In genomic region chr10:43352951-43353350, GRCh38 we compare ENCODE assay signal across 18 cellular contexts. TPM values are rescaled to one million over a fixed set of nuclear protein-coding genes. Genes with fewer than 3 reads are reported as not detected.
A peak's percentile ranks its signal among the peaks of the same experiment; 100 is the strongest.
DNase-seq lines count a peak whose midpoint lies in the region; FAIRE-seq and TF ChIP-seq lines count a peak whose summit lies in the region.
"Had no signal": no experiment of that assay in that cellular context is flagged by ENCODE, and none has a peak within 500 bp of the region (broad histone marks: within the 10 kb centered on the region; RNA-seq: fewer than 3 reads in every experiment).

No MANE protein-coding gene starts in this region.

- WGBS in H1 (ENCODE audit: extremely low coverage in 1 of 2, insufficient coverage in 1 of 2, insufficient read length in 1 of 2, insufficient replicate concordance in 2 of 2, low coverage in 1 of 2, low lambda C conversion rate in 2 of 2, missing lambda C conversion rate in 1 of 2), 2 experiments, result 66% methylated on average over 7 of the region's 7 CpGs; no CpG with 5 or more reads in 1 of the 2 experiments

- no peaks in the 10 kb centered on the region for H3K27me3 ChIP-seq in HUES48 (ENCODE audit: control insufficient read depth, insufficient read depth, low read length)
- no peaks in the 10 kb centered on the region for H3K27me3 ChIP-seq in H1 (replicated peaks in 1 of 4; ENCODE audit: control insufficient read depth in 3 of 4, extremely low read depth in 1 of 4, insufficient read depth in 3 of 4, low read length in 3 of 4)

- H3K56ac ChIP-seq in H1 (replicated peaks; ENCODE audit: insufficient read length, low read depth, low read length), result no peak overlapping the region

- H2BK5ac ChIP-seq in H1 (ENCODE audit: low read depth, low read length), result no peak overlapping the region

- peak overlapping the region; percentile 78 for H3K4ac ChIP-seq in H1 (replicated peaks; ENCODE audit: insufficient read length, low read depth, low read length)

- H3K14ac ChIP-seq in H1 (ENCODE audit: insufficient read length), result no peak overlapping the region

- POLR2A ChIA-PET in H1 (lab: Charles Lee; ENCODE audit: partially characterized antibody), result interaction anchor here (0.6 to 1.2 kb wide), 3 partner anchors 41 to 51 kb away, joined by 3 to 4 read pairs (median 3); no protein-coding TSS in a partner anchor

- H3K36me3 ChIP-seq in HUES48 (ENCODE audit: control insufficient read depth, insufficient read depth, low read length), result no peaks in the 10 kb centered on the region
- H3K36me3 ChIP-seq in H1 (ENCODE audit: control insufficient read depth in 2 of 4, insufficient read depth in 4 of 4, low read length in 3 of 4), result no peaks in the 10 kb centered on the region
- H3K36me3 ChIP-seq: SJSA1 had no signal

- H3K23ac ChIP-seq in H1 (ENCODE audit: insufficient read length), result no peak overlapping the region

- peaks cover 53% of the 10 kb centered on the region for H3K4me1 Mint-ChIP-seq in activated naive CD4-positive, alpha-beta T cell treated with anti-CD3 and anti-CD28 coated beads, Interleukin-2, amount 10 ng/mL, durations not matched to agents 7 days and 5 days

- peak in 1 of 3 experiments; percentile 38; a peak in 1 of 4 replicates for TF ChIP-seq CTCF in H1 (IDR thresholded peaks at IDR 0.05; ENCODE audit: control extremely low read depth in 1 of 3, insufficient read depth in 1 of 3, low read depth in 1 of 3, low read length in 3 of 3)

- no peaks in the 10 kb centered on the region for H3K36me3 Mint-ChIP-seq in activated naive CD4-positive, alpha-beta T cell treated with anti-CD3 and anti-CD28 coated beads, Interleukin-2, amount 10 ng/mL, durations not matched to agents 7 days and 5 days
- H3K36me3 Mint-ChIP-seq: CD4-positive, CD25-positive, alpha-beta regulatory T cell had no signal

- no peak overlapping the region for H4K8ac ChIP-seq in H1 (ENCODE audit: extremely low read depth, insufficient read depth, low read length)

- H3K9ac ChIP-seq in HUES48 (ENCODE audit: low read depth, low read length), result no peak overlapping the region
- H3K9ac ChIP-seq in H1 (replicated peaks in 1 of 4; ENCODE audit: extremely low read depth in 1 of 4, low read depth in 3 of 4, low read length in 3 of 4), result no peak overlapping the region

- CTCF ChIA-PET in H1 (lab: Charles Lee; ENCODE audit: partially characterized antibody), result interaction anchor here (0.8 to 5.3 kb wide), 11 partner anchors 13 to 320 kb away, joined by 3 to 29 read pairs (median 4); no protein-coding TSS in a partner anchor
- CTCF ChIA-PET in activated naive CD4-positive, alpha-beta T cell treated with anti-CD3 and anti-CD28 coated beads, Interleukin-2, amount 10 ng/mL, durations not matched to agents 7 days and 5 days (lab: Charles Lee), result interaction anchor here (0.9 to 7.0 kb wide), 4 partner anchors 61 to 151 kb away, joined by 3 to 121 read pairs (median 4); no protein-coding TSS in a partner anchor

- H3K79me2 ChIP-seq in H1 (ENCODE audit: control insufficient read depth in 1 of 2, insufficient read depth in 2 of 2, low read length in 2 of 2), result no peaks in the 10 kb centered on the region

- no peaks in the 10 kb centered on the region for H3K79me1 ChIP-seq in H1 (ENCODE audit: low read depth, low read length)

- no peaks in the 10 kb centered on the region for H3K9me3 Mint-ChIP-seq in activated naive CD4-positive, alpha-beta T cell treated with anti-CD3 and anti-CD28 coated beads, Interleukin-2, amount 10 ng/mL, durations not matched to agents 7 days and 5 days

- H3K4me3 Mint-ChIP-seq in activated naive CD4-positive, alpha-beta T cell treated with anti-CD3 and anti-CD28 coated beads, Interleukin-2, amount 10 ng/mL, durations not matched to agents 7 days and 5 days, result no peak overlapping the region
- H3K4me3 Mint-ChIP-seq: CD4-positive, CD25-positive, alpha-beta regulatory T cell had no signal

- no peak overlapping the region for H2BK20ac ChIP-seq in H1 (ENCODE audit: low read length)

- no peak for TF ChIP-seq EP300 in H1 (IDR thresholded peaks at IDR 0.05; ENCODE audit: borderline replicate concordance in 1 of 2, low read depth in 2 of 2, low read length in 2 of 2)

- peak overlapping the region; percentile 74 for H4K91ac ChIP-seq in H1 (replicated peaks; ENCODE audit: insufficient read length, low read length)

- no peak overlapping the region for H2AK5ac ChIP-seq in H1 (ENCODE audit: low read depth, low read length)

- peak overlapping the region; percentile 31 for H4K5ac ChIP-seq in H1 (ENCODE audit: insufficient read length, low read depth, low read length)

- no peak overlapping the region for H3K4me2 ChIP-seq in H1 (ENCODE audit: insufficient read depth in 1 of 2, low read depth in 2 of 2, low read length in 2 of 2)

- H3K4me3 ChIP-seq in HUES48 (ENCODE audit: low read depth, low read length) (no peak overlapping the region), H1 (ENCODE audit: extremely low read depth in 1 of 4, insufficient read depth in 2 of 4, low read depth in 3 of 4, low read length in 4 of 4) (no peak overlapping the region)
- H3K4me3 ChIP-seq: SJSA1 had no signal

- TF ChIP-seq RAD21 in H1 (IDR thresholded peaks at IDR 0.05 in 1 of 2, conservative IDR thresholded peaks at IDR 0.05 in 1 of 2; ENCODE audit: low read depth in 2 of 2, low read length in 2 of 2), result no peak; a peak in 2 of 4 replicates

- no peak for FAIRE-seq in H1 (lab: Jason Lieb, UNC)

- H3K4me1 ChIP-seq in HUES48 (ENCODE audit: control insufficient read depth, insufficient read depth, low read length), result peaks cover 18% of the 10 kb centered on the region
- peaks cover 0 to 12% (median 6%) of the 10 kb centered on the region in 4 experiments; a peak in 4 of 7 replicates for H3K4me1 ChIP-seq in H1 (replicated peaks in 1 of 4; ENCODE audit: control insufficient read depth in 3 of 4, insufficient read depth in 4 of 4, low read length in 3 of 4)
- H3K4me1 ChIP-seq: SJSA1 had no signal

- DNase-seq in COR-L47 (lab: John Stamatoyannopoulos, UW) (peak; percentile 53), NCI-H748 (lab: John Stamatoyannopoulos, UW; ENCODE audit: unreplicated experiment) (peak; percentile 62), H1 (ENCODE audit: low read depth in 1 of 2, low spot score in 2 of 2) (no peak), SHP77 treated with DMSO at 0.1 percent for 48 hours (lab: John Stamatoyannopoulos, UW) (no peak), T-helper 2 cell (no peak)
- no peak for DNase-seq in activated naive CD4-positive, alpha-beta T cell treated with anti-CD3 and anti-CD28 coated beads, Interleukin-2, amount 10 ng/mL, durations not matched to agents 7 days and 5 days
- DNase-seq: ACHN; CD4-positive, CD25-positive, alpha-beta regulatory T cell; KBM-7; NCI-H1092 treated with DMSO at 0.1 percent for 48 hours; NCI-H2029 treated with DMSO at 0.1 percent for 48 hours; NCI-H526; SW 1271; T-helper 9 cell had no signal

- peak overlapping the region; percentile 33 for H2BK120ac ChIP-seq in H1 (replicated peaks; ENCODE audit: low read depth, low read length)

- peaks cover 55% of the 10 kb centered on the region for H3K27me3 Mint-ChIP-seq in activated naive CD4-positive, alpha-beta T cell treated with anti-CD3 and anti-CD28 coated beads, Interleukin-2, amount 10 ng/mL, durations not matched to agents 7 days and 5 days

- no peak overlapping the region for H2BK15ac ChIP-seq in H1 (ENCODE audit: low read length)

- no peak overlapping the region for H2AFZ ChIP-seq in H1 (ENCODE audit: low read length)

- no peak overlapping the region for H2BK12ac ChIP-seq in H1 (ENCODE audit: low read depth, low read length)

- no peak overlapping the region; the same call in 1 of the 2 replicates for H3K18ac ChIP-seq in H1 (ENCODE audit: extremely low read depth, low read length)

- H3K27ac Mint-ChIP-seq in activated naive CD4-positive, alpha-beta T cell treated with anti-CD3 and anti-CD28 coated beads, Interleukin-2, amount 10 ng/mL, durations not matched to agents 7 days and 5 days, result no peak overlapping the region
- H3K27ac Mint-ChIP-seq: CD4-positive, CD25-positive, alpha-beta regulatory T cell had no signal

- H3K27ac ChIP-seq in HUES48 (ENCODE audit: low read depth, low read length) (peak overlapping the region; percentile 81), H1 (ENCODE audit: low read depth, low read length) (no peak overlapping the region)
- H3K27ac ChIP-seq: SJSA1 had no signal

- TF ChIP-seq POLR2A in H1 (IDR thresholded peaks at IDR 0.05; ENCODE audit: control extremely low read depth in 1 of 2, low read depth in 2 of 2, low read length in 2 of 2), result no peak

- no peaks in the 10 kb centered on the region for H3K23me2 ChIP-seq in H1 (ENCODE audit: low read depth, low read length)

- no peaks in the 10 kb centered on the region for H4K20me1 ChIP-seq in H1 (replicated peaks in 1 of 2; ENCODE audit: control insufficient read depth in 1 of 2, insufficient read depth in 2 of 2, low read length in 2 of 2)

- no peaks in the 10 kb centered on the region for H3K9me3 ChIP-seq in HUES48 (ENCODE audit: control insufficient read depth, insufficient read depth, low read length)
- no peaks in the 10 kb centered on the region for H3K9me3 ChIP-seq in H1 (ENCODE audit: insufficient read depth in 2 of 2, low read depth in 1 of 2, low read length in 1 of 2)
- H3K9me3 ChIP-seq: SJSA1 had no signal

TF ChIP-seq in H1, 55 proteins besides CTCF, POLR2A, EP300 and RAD21 (continues in another document):
- TF ChIP-seq TCF12 (IDR thresholded peaks at IDR 0.05; ENCODE audit: low read depth, low read length), result peak; percentile 56; the same call in 1 of the 2 replicates
- TF ChIP-seq, protein P1, sequence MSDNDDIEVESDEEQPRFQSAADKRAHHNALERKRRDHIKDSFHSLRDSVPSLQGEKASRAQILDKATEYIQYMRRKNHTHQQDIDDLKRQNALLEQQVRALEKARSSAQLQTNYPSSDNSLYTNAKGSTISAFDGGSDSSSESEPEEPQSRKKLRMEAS (IDR thresholded peaks at IDR 0.05), result peak; percentile 40; the same call in 1 of the 2 replicates

RNA-seq across cellular contexts. Expression of gene FXYD4, which starts 18.5 kb away (rescaled TPM):
- total RNA-seq in H1 (2021; fragmentation: NEBNext Ultra II Directional; extraction: Animal tissue kit (Norgen Biotek cat#: 25700)), result not detected in 2 replicates
- not detected in 2 replicates for polyA plus RNA-seq in H1 (2011; rRNA removed)
- not detected for polyA plus RNA-seq in H1 (2011; cell fraction: cytosol; rRNA removed)
- not detected for polyA plus RNA-seq in H1 (2011; cell fraction: nucleus; rRNA removed)
- not detected in 4 replicates for polyA plus RNA-seq in H1 (2012, experiment 1 of 2)
- polyA plus RNA-seq in H1 (2012, experiment 2 of 2), result not detected
- not detected for polyA plus RNA-seq in H1 (2013, experiment 1 of 2)
- not detected for polyA plus RNA-seq in H1 (2013, experiment 2 of 2)
- polyA minus RNA-seq in H1 (2011; rRNA and poly(A)+ RNA removed), result not detected in 2 replicates
- not detected for polyA minus RNA-seq in H1 (2011; cell fraction: cytosol; rRNA and poly(A)+ RNA removed)
- polyA minus RNA-seq in H1 (2011; cell fraction: nucleus; rRNA and poly(A)+ RNA removed), result not detected
- total RNA-seq: CD4-positive, CD25-positive, alpha-beta regulatory T cell; Daoy; RPMI7951; SJSA1 had no signal
- polyA plus RNA-seq: CD4-positive, CD25-positive, alpha-beta regulatory T cell had no signal

RNA-seq across cellular contexts. Expression of gene HNRNPF, which starts 56.0 kb away (rescaled TPM):
- 389 and 397 TPM in 2 replicates for total RNA-seq in H1 (2021; fragmentation: NEBNext Ultra II Directional; extraction: Animal tissue kit (Norgen Biotek cat#: 25700))
- polyA plus RNA-seq in H1 (2011; rRNA removed), result 208 and 209 TPM in 2 replicates
- 285 TPM for polyA plus RNA-seq in H1 (2011; cell fraction: cytosol; rRNA removed)
- polyA plus RNA-seq in H1 (2011; cell fraction: nucleus; rRNA removed), result 199 TPM
- polyA plus RNA-seq in H1 (2012, experiment 1 of 2), result 322 to 369 TPM (median 332 TPM) in 4 replicates
- 154 TPM for polyA plus RNA-seq in H1 (2012, experiment 2 of 2)
- polyA plus RNA-seq in H1 (2013, experiment 1 of 2), result 167 TPM
- 175 TPM for polyA plus RNA-seq in H1 (2013, experiment 2 of 2)
- 303 and 334 TPM in 2 replicates for polyA minus RNA-seq in H1 (2011; rRNA and poly(A)+ RNA removed)
- polyA minus RNA-seq in H1 (2011; cell fraction: cytosol; rRNA and poly(A)+ RNA removed), result 147 TPM
- 101 TPM for polyA minus RNA-seq in H1 (2011; cell fraction: nucleus; rRNA and poly(A)+ RNA removed)

Comparison
In these comparisons a context has a peak if more than half of its experiments do, and no peak if none do; other contexts are left out.
1. DNase-seq: peak in COR-L47 (single experiment) and NCI-H748 (single experiment); none in H1 (0 of 2), SHP77 treated with DMSO at 0.1 percent for 48 hours (single experiment), activated naive CD4-positive, alpha-beta T cell treated with anti-CD3 and anti-CD28 coated beads, Interleukin-2, amount 10 ng/mL, durations not matched to agents 7 days and 5 days (single experiment) and T-helper 2 cell (0 of 5).